8 cellular contexts compared by ENCODE assay signal in genomic region chr1:100557606-100557953, GRCh38. TPM values are rescaled to one million over a fixed set of nuclear protein-coding genes. Genes with fewer than 3 reads are reported as not detected.
"Had no signal": no experiment of that assay in that cellular context is flagged by ENCODE, and none has a peak within 500 bp of the region (broad histone marks: within the 10 kb centered on the region; RNA-seq: fewer than 3 reads in every experiment).

No MANE protein-coding gene starts in this region.

- FAIRE-seq: H54, HTR-8/SVneo had no signal

- DNase-seq: GOT3, H9, HCEC 1CT, KBM-7 had no signal

RNA-seq across cellular contexts. Expression of gene GPR88, which starts 19.6 kb away (rescaled TPM):
- total RNA-seq: H9, HT-29 had no signal
- polyA plus RNA-seq: IgD-negative memory B cell had no signal
